9 cellular contexts compared by ENCODE assay signal in the genomic region with DNA sequence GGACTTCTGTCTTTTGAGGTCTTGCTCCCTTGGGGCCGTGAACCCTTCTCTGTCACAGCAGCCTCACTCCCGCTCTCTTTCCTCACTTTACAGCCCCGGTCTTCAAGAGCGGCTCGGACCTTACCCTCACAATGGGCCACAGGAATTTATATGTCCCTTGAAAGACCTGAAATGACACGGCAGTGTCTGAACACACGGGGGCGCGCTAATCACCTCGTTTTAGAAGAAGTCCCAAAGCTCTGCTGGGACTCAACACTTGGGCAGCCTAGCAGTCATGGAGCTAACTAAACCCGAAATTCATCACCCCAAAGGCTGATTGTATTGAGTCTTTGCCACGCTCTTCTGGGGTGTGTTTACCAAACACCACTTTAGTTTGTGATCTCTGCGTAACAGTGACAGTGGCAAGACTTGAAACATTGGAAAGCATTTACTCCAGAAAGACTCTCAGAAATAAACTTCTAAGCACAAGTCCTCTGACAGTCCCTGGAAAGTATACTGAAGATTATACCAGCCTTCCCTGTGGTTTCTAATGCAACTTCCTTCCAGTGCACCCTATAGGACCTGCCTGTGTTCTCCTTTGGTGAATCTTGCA. TPM values are rescaled to one million over a fixed set of nuclear protein-coding genes. Genes with fewer than 3 reads are reported as not detected.
A peak's percentile ranks its signal among the peaks of the same experiment; 100 is the strongest.
DNase-seq lines count a peak whose midpoint lies in the region; ATAC-seq and TF ChIP-seq lines count a peak whose summit lies in the region.
"Had no signal": no experiment of that assay in that cellular context is flagged by ENCODE, and none has a peak within 500 bp of the region (broad histone marks: within the 10 kb centered on the region; RNA-seq: fewer than 3 reads in every experiment).

No MANE protein-coding gene starts in this region.

- no peaks in the 10 kb centered on the region for H3K9me3 Mint-ChIP-seq in activated CD4-positive, alpha-beta memory T cell treated with anti-CD3 and anti-CD28 coated beads, Interleukin-2, amount 10 ng/mL, durations not matched to agents 7 days and 5 days

- no peaks in the 10 kb centered on the region for H3K4me1 ChIP-seq in BE2C
- H3K4me1 ChIP-seq in upper lobe of left lung: no peaks in the 10 kb centered on the region

- peak; percentile 72 for DNase-seq in BE2C
- peak; percentile 40 for DNase-seq in GM19238 (ENCODE audit: insufficient read length, low spot score)
- peak; percentile 5 for DNase-seq in NCI-H2107 (lab: John Stamatoyannopoulos, UW)
- DNase-seq in activated CD4-positive, alpha-beta memory T cell treated with anti-CD3 and anti-CD28 coated beads, Interleukin-2, amount 10 ng/mL, durations not matched to agents 7 days and 5 days: peak; percentile 56
- peak; percentile 39 for DNase-seq in fibroblast of the conjunctiva (ENCODE audit: low read depth)
- peak in 39 of 56 donors; percentile 2 to 76 (median 15) for DNase-seq in nucleus accumbens (lab: John Stamatoyannopoulos, UW)
- peak in 1 of 2 donors; percentile 75 for DNase-seq in upper lobe of left lung

- peaks cover 2% of the 10 kb centered on the region for H3K4me1 Mint-ChIP-seq in activated CD4-positive, alpha-beta memory T cell treated with anti-CD3 and anti-CD28 coated beads, Interleukin-2, amount 10 ng/mL, durations not matched to agents 7 days and 5 days

- H3K27ac Mint-ChIP-seq in activated CD4-positive, alpha-beta memory T cell treated with anti-CD3 and anti-CD28 coated beads, Interleukin-2, amount 10 ng/mL, durations not matched to agents 7 days and 5 days: no peak overlapping the region
- H3K27ac Mint-ChIP-seq: IgD-negative memory B cell had no signal

- H3K9me3 ChIP-seq in BE2C (no peaks in the 10 kb centered on the region), upper lobe of left lung (no peaks in the 10 kb centered on the region)

- no peak overlapping the region for H3K4me3 Mint-ChIP-seq in activated CD4-positive, alpha-beta memory T cell treated with anti-CD3 and anti-CD28 coated beads, Interleukin-2, amount 10 ng/mL, durations not matched to agents 7 days and 5 days
- H3K4me3 Mint-ChIP-seq: IgD-negative memory B cell had no signal

- POLR2A ChIA-PET in activated CD4-positive, alpha-beta memory T cell treated with anti-CD3 and anti-CD28 coated beads, Interleukin-2, amount 10 ng/mL, durations not matched to agents 7 days and 5 days (lab: Charles Lee): no interaction called here

- H3K36me3 ChIP-seq in BE2C (no peaks in the 10 kb centered on the region), upper lobe of left lung (no peaks in the 10 kb centered on the region)

- no peaks in the 10 kb centered on the region for H3K36me3 Mint-ChIP-seq in activated CD4-positive, alpha-beta memory T cell treated with anti-CD3 and anti-CD28 coated beads, Interleukin-2, amount 10 ng/mL, durations not matched to agents 7 days and 5 days (ENCODE audit: low read depth)
- H3K36me3 Mint-ChIP-seq: IgD-negative memory B cell had no signal

- CTCF ChIA-PET in activated CD4-positive, alpha-beta memory T cell treated with anti-CD3 and anti-CD28 coated beads, Interleukin-2, amount 10 ng/mL, durations not matched to agents 7 days and 5 days (lab: Charles Lee): interaction anchor here (1.1 to 1.8 kb wide), 4 partner anchors 10 to 126 kb away, joined by 3 to 7 read pairs (median 6); no protein-coding TSS in a partner anchor

- H3K27ac ChIP-seq in upper lobe of left lung: no peak overlapping the region

- ATAC-seq in upper lobe of left lung (ENCODE audit: low FRiP score in 2 of 2): peak; percentile 78
- ATAC-seq in HG03520 (IDR thresholded peaks at IDR 0.05; ENCODE audit: unreplicated experiment): no peak

- peaks cover 11% of the 10 kb centered on the region; the same call in 1 of the 2 replicates for H3K27me3 ChIP-seq in BE2C
- H3K27me3 ChIP-seq in upper lobe of left lung: no peaks in the 10 kb centered on the region

- TF ChIP-seq CTCF in BE2C (IDR thresholded peaks at IDR 0.05; ENCODE audit: low read depth, low read length) (peak; percentile 81), upper lobe of left lung (IDR thresholded peaks at IDR 0.05) (peak; percentile 29 to 52 (median 42))

- TF ChIP-seq EP300 in upper lobe of left lung (IDR thresholded peaks at IDR 0.05): no peak

- no peak overlapping the region for H3K4me3 ChIP-seq in BE2C (ENCODE audit: low read depth, low read length)
- no peak overlapping the region for H3K4me3 ChIP-seq in upper lobe of left lung

- peaks cover 6% of the 10 kb centered on the region for H3K27me3 Mint-ChIP-seq in activated CD4-positive, alpha-beta memory T cell treated with anti-CD3 and anti-CD28 coated beads, Interleukin-2, amount 10 ng/mL, durations not matched to agents 7 days and 5 days

- TF ChIP-seq POLR2A in upper lobe of left lung (IDR thresholded peaks at IDR 0.05): no peak

- WGBS in upper lobe of left lung, 2 donors: 14 to 23% methylated on average over 7 to 13 of the region's 13 CpGs

RNA-seq across cellular contexts. Expression of a gene that starts 29.0 kb away (rescaled TPM):
- polyA plus RNA-seq in BE2C (2012; ENCODE audit: insufficient read depth, insufficient read length, low read depth): not detected
- not detected for total RNA-seq in activated CD4-positive, alpha-beta memory T cell treated with anti-CD3 and anti-CD28 coated beads, Interleukin-2, amount 10 ng/mL, durations not matched to agents 7 days and 5 days
- total RNA-seq in upper lobe of left lung: not detected
- polyA plus RNA-seq: IgD-negative memory B cell had no signal

RNA-seq across cellular contexts. Expression of a gene that starts 35.2 kb away (rescaled TPM):
- polyA plus RNA-seq in BE2C (2012; ENCODE audit: insufficient read depth, insufficient read length, low read depth): not detected
- total RNA-seq in activated CD4-positive, alpha-beta memory T cell treated with anti-CD3 and anti-CD28 coated beads, Interleukin-2, amount 10 ng/mL, durations not matched to agents 7 days and 5 days: under 1 TPM; 0.43 to 0.53 TPM
- 1,000 to 10,000 TPM in 1 of 6 donors, 100 to 1,000 TPM in 5; 205 to 1,050 (median 637) TPM for total RNA-seq in upper lobe of left lung

RNA-seq across cellular contexts. Expression of a gene that starts 52.4 kb away (rescaled TPM):
- polyA plus RNA-seq in BE2C (2012; ENCODE audit: insufficient read depth, insufficient read length, low read depth): not detected
- not detected for total RNA-seq in activated CD4-positive, alpha-beta memory T cell treated with anti-CD3 and anti-CD28 coated beads, Interleukin-2, amount 10 ng/mL, durations not matched to agents 7 days and 5 days
- total RNA-seq in upper lobe of left lung: under 1 TPM in 1 of 6 donors, not detected in 5; 0.14 TPM

RNA-seq across cellular contexts. Expression of a gene that starts 57.1 kb away (rescaled TPM):
- polyA plus RNA-seq in BE2C (2012; ENCODE audit: insufficient read depth, insufficient read length, low read depth): not detected
- not detected for total RNA-seq in activated CD4-positive, alpha-beta memory T cell treated with anti-CD3 and anti-CD28 coated beads, Interleukin-2, amount 10 ng/mL, durations not matched to agents 7 days and 5 days
- not detected for total RNA-seq in upper lobe of left lung
- polyA plus RNA-seq: IgD-negative memory B cell had no signal

Comparison
In these comparisons a context has a peak if more than half of its experiments do, and no peak if none do; other contexts are left out.
1. RNA of a gene that starts 35.2 kb away (total RNA-seq): 205 to 1,050 TPM in upper lobe of left lung; 0.43 to 0.53 TPM in activated CD4-positive, alpha-beta memory T cell treated with anti-CD3 and anti-CD28 coated beads, Interleukin-2, amount 10 ng/mL, durations not matched to agents 7 days and 5 days; every median in the first group is over 100 times any median in the second.